Comparison of ENCODE assay signal across 8 cellular contexts in genomic region chr5:146947181-146947941, GRCh38.
DNase-seq lines count a peak whose midpoint lies in the region; ATAC-seq and TF ChIP-seq lines count a peak whose summit lies in the region.

No MANE protein-coding gene starts in this region.

- H3K9me3 Mint-ChIP-seq in nephron progenitor cell: no peaks in the 10 kb centered on the region

- DNase-seq in stimulated activated CD8-positive, alpha-beta memory T cell treated with anti-CD3 and anti-CD28 coated beads, Interleukin-4, amount 100 ng/mL, for 24 hours (ENCODE audit: low read depth): peak; percentile 0
- DNase-seq in stimulated activated CD8-positive, alpha-beta memory T cell treated with anti-CD3 and anti-CD28 coated beads, Interleukin-4, amount 100 ng/mL, for 48 hours: no peak
- DNase-seq in LoVo (ENCODE audit: low spot score) (peak; percentile 19), amniotic epithelial cell (ENCODE audit: low read depth) (peak; percentile 19), nephron progenitor cell (no peak), Right ventricle myocardium inferior (ENCODE audit: missing footprints) (no peak)
- DNase-seq in activated effector memory CD4-positive, alpha-beta T cell treated with anti-CD3 and anti-CD28 coated beads, Interleukin-2, amount 50 U/mL, for 16 hours: no peak

- H3K4me1 Mint-ChIP-seq in nephron progenitor cell: no peaks in the 10 kb centered on the region

- no peaks in the 10 kb centered on the region for H3K36me3 Mint-ChIP-seq in nephron progenitor cell (ENCODE audit: low read depth)

- no peaks in the 10 kb centered on the region for H3K27me3 Mint-ChIP-seq in nephron progenitor cell (ENCODE audit: low read depth, poor library complexity)

- intact Hi-C loops in Right ventricle myocardium inferior (cut with DNase I): no loop called here

- no peak overlapping the region for H3K27ac Mint-ChIP-seq in nephron progenitor cell

- no peak overlapping the region for H3K4me3 Mint-ChIP-seq in nephron progenitor cell

- TF ChIP-seq CTCF in nephron progenitor cell (IDR thresholded peaks at IDR 0.05): peak; percentile 39

- ATAC-seq in Right ventricle myocardium inferior: no peak
- no peak for ATAC-seq in GM21447 (IDR thresholded peaks at IDR 0.05; ENCODE audit: unreplicated experiment)

Comparison
In these comparisons a context has a peak if more than half of its experiments do, and no peak if none do; other contexts are left out.
1. DNase-seq: peak in stimulated activated CD8-positive, alpha-beta memory T cell treated with anti-CD3 and anti-CD28 coated beads, Interleukin-4, amount 100 ng/mL, for 24 hours (single experiment), LoVo (single experiment) and amniotic epithelial cell (single experiment); none in stimulated activated CD8-positive, alpha-beta memory T cell treated with anti-CD3 and anti-CD28 coated beads, Interleukin-4, amount 100 ng/mL, for 48 hours (single experiment), nephron progenitor cell (single experiment), activated effector memory CD4-positive, alpha-beta T cell treated with anti-CD3 and anti-CD28 coated beads, Interleukin-2, amount 50 U/mL, for 16 hours (single experiment) and Right ventricle myocardium inferior (single experiment).